Comparison of ENCODE assay signal across 7 cellular contexts in the genomic region with DNA sequence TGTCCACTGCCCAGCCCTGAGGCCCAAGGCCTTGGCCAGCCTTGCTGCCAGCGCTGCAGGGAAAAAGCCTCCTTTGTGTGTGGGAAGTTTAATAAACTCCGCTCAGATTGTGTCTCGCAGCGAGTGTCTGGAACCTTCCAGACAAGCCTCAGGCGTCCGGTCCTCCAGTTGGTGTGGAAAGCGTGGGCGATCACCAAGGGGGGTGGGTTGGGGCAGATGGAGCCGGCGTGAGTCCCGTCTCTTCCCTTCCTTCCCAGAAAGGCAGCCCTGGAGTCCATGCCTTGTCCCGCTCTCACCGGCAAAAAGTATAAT. TPM values are rescaled to one million over a fixed set of nuclear protein-coding genes. Genes with fewer than 3 reads are reported as not detected.
A peak's percentile ranks its signal among the peaks of the same experiment; 100 is the strongest.
DNase-seq lines count a peak whose midpoint lies in the region; ATAC-seq lines count a peak whose summit lies in the region.
"Had no signal": no experiment of that assay in that cellular context is flagged by ENCODE, and none has a peak within 500 bp of the region (broad histone marks: within the 10 kb centered on the region; RNA-seq: fewer than 3 reads in every experiment).

No MANE protein-coding gene starts in this region.

- CTCF ChIA-PET in naive thymus-derived CD4-positive, alpha-beta T cell (lab: Charles Lee), result no interaction called here

- H3K4me1 Mint-ChIP-seq in naive thymus-derived CD4-positive, alpha-beta T cell, result peaks cover 23 to 49% (median 33%) of the 10 kb centered on the region in 7 donors

- H3K36me3 Mint-ChIP-seq in naive thymus-derived CD4-positive, alpha-beta T cell, result peaks cover 0 to 18% (median 5%) of the 10 kb centered on the region in 5 donors

- H3K27me3 Mint-ChIP-seq in naive thymus-derived CD4-positive, alpha-beta T cell, result no peaks in the 10 kb centered on the region

- H3K27ac ChIP-seq in naive thymus-derived CD4-positive, alpha-beta T cell (ENCODE audit: low read depth, low read length), result no peak overlapping the region

- intact Hi-C loops in naive thymus-derived CD4-positive, alpha-beta T cell (cut with micrococcal nuclease), result no loop called here

- peaks cover 0 to 2% (median 0%) of the 10 kb centered on the region in 11 donors for H3K9me3 Mint-ChIP-seq in naive thymus-derived CD4-positive, alpha-beta T cell

- H3K27ac Mint-ChIP-seq in naive thymus-derived CD4-positive, alpha-beta T cell, result peak overlapping the region in 2 of 9 donors; percentile 56 to 67

- H3K4me3 Mint-ChIP-seq in naive thymus-derived CD4-positive, alpha-beta T cell, result peak overlapping the region in 7 of 10 donors; percentile 8 to 70 (median 29)

- ATAC-seq in naive thymus-derived CD4-positive, alpha-beta T cell, result no peak
- ATAC-seq in HG02759 (IDR thresholded peaks at IDR 0.05; ENCODE audit: unreplicated experiment) (no peak), esophagus mucosa (no peak)

- H3K36me3 ChIP-seq in naive thymus-derived CD4-positive, alpha-beta T cell (ENCODE audit: control insufficient read depth in 2 of 3, insufficient read depth in 3 of 3, low read length in 3 of 3), result peaks cover 0 to 10% (median 0%) of the 10 kb centered on the region in 3 experiments

- peaks cover 28 to 30% of the 10 kb centered on the region in 2 donors for H3K4me1 ChIP-seq in naive thymus-derived CD4-positive, alpha-beta T cell (ENCODE audit: control insufficient read depth in 2 of 2, insufficient read depth in 2 of 2, low read length in 2 of 2)

- H3K4me3 ChIP-seq in naive thymus-derived CD4-positive, alpha-beta T cell (ENCODE audit: low read length), result no peak overlapping the region

- no peaks in the 10 kb centered on the region for H3K27me3 ChIP-seq in naive thymus-derived CD4-positive, alpha-beta T cell (ENCODE audit: control insufficient read depth in 2 of 2, insufficient read depth in 2 of 2, low read length in 2 of 2)

- POLR2A ChIA-PET in naive thymus-derived CD4-positive, alpha-beta T cell (lab: Charles Lee), result no interaction called here

- no peaks in the 10 kb centered on the region for H3K9me3 ChIP-seq in naive thymus-derived CD4-positive, alpha-beta T cell (ENCODE audit: control insufficient read depth in 2 of 3, low read length in 3 of 3)

- DNase-seq in COLO829 (ENCODE audit: low spot score) (peak; percentile 11), anterior cingulate cortex (lab: John Stamatoyannopoulos, UW) (peak in 50 of 58 donors; percentile 15 to 84 (median 58)), cerebellar cortex (ENCODE audit: low spot score) (no peak)
- no peak for DNase-seq in naive thymus-derived CD4-positive, alpha-beta T cell
- DNase-seq: NCI-H1436 had no signal

RNA-seq across cellular contexts. Expression of gene STK11, which starts 4.6 kb away (rescaled TPM):
- total RNA-seq in naive thymus-derived CD4-positive, alpha-beta T cell, result 10 to 100 TPM; 67.7 to 91.3 (median 71.6) TPM
- polyA plus RNA-seq in naive thymus-derived CD4-positive, alpha-beta T cell, result 10 to 100 TPM; 13.9 to 28.9 TPM
- total RNA-seq in esophagus mucosa, result 35.0 TPM

RNA-seq across cellular contexts. Expression of gene CBARP, which starts 27.6 kb away (rescaled TPM):
- total RNA-seq in naive thymus-derived CD4-positive, alpha-beta T cell, result under 1 TPM in 2 of 5 experiments, not detected in 3; 0.15 to 0.27 TPM
- not detected for polyA plus RNA-seq in naive thymus-derived CD4-positive, alpha-beta T cell
- total RNA-seq in esophagus mucosa, result 2.0 TPM

RNA-seq across cellular contexts. Expression of gene ATP5F1D, which starts 31.4 kb away (rescaled TPM):
- total RNA-seq in naive thymus-derived CD4-positive, alpha-beta T cell, result 100 to 1,000 TPM in 3 of 5 experiments, 10 to 100 TPM in 2; 90.6 to 178 (median 102) TPM
- 100 to 1,000 TPM; 209 to 302 TPM for polyA plus RNA-seq in naive thymus-derived CD4-positive, alpha-beta T cell
- total RNA-seq in esophagus mucosa, result 251 TPM

RNA-seq across cellular contexts. Expression of gene SBNO2, which starts 36.1 kb away (rescaled TPM):
- 100 to 1,000 TPM in 3 of 5 experiments, 10 to 100 TPM in 2; 88.6 to 137 (median 104) TPM for total RNA-seq in naive thymus-derived CD4-positive, alpha-beta T cell
- 1 to 10 TPM; 1.7 to 2.6 TPM for polyA plus RNA-seq in naive thymus-derived CD4-positive, alpha-beta T cell
- 67.5 TPM for total RNA-seq in esophagus mucosa

RNA-seq across cellular contexts. Expression of gene MIDN, which starts 38.2 kb away (rescaled TPM):
- total RNA-seq in naive thymus-derived CD4-positive, alpha-beta T cell, result 100 to 1,000 TPM in 2 of 5 experiments, 10 to 100 TPM in 3; 22.6 to 310 (median 78.1) TPM
- 1 to 10 TPM; 1.4 to 3.6 TPM for polyA plus RNA-seq in naive thymus-derived CD4-positive, alpha-beta T cell
- total RNA-seq in esophagus mucosa, result 99.3 TPM

Comparison
In these comparisons a context has a peak if more than half of its experiments do, and no peak if none do; other contexts are left out.
1. DNase-seq: peak in COLO829 (single experiment) and anterior cingulate cortex (50 of 58); none in naive thymus-derived CD4-positive, alpha-beta T cell (0 of 9) and cerebellar cortex (single experiment).